ENCODE assay signal across 14 cellular contexts in genomic region chr4:140097572-140097971, GRCh38.
DNase-seq lines count a peak whose midpoint lies in the region; ATAC-seq and TF ChIP-seq lines count a peak whose summit lies in the region.
"Had no signal": no experiment of that assay in that cellular context is flagged by ENCODE, and none has a peak within 500 bp of the region (broad histone marks: within the 10 kb centered on the region; RNA-seq: fewer than 3 reads in every experiment).

No MANE protein-coding gene starts in this region.

- TF ChIP-seq CTCF in nephron (IDR thresholded peaks at IDR 0.05; ENCODE audit: unreplicated experiment in 3 of 3) = no peak

- no peak for ATAC-seq in stimulated activated naive CD8-positive, alpha-beta T cell treated with anti-CD3 and anti-CD28 coated beads, Interleukin-15, Interleukin-2, amounts not matched to agents 100 U/mL and 50 U/mL, for 24 hours
- no peak for ATAC-seq in activated naive CD8-positive, alpha-beta T cell treated with anti-CD3 and anti-CD28 coated beads, Interleukin-2, amount 50 U/mL, for 24 hours
- ATAC-seq in GM19397 (IDR thresholded peaks at IDR 0.05; ENCODE audit: unreplicated experiment) (no peak), GM19035 (IDR thresholded peaks at IDR 0.05; ENCODE audit: unreplicated experiment) (no peak)
- ATAC-seq: activated CD4-positive, CD25-positive, alpha-beta regulatory T cell treated with anti-CD3 and anti-CD28 coated beads, Interleukin-2, amount 50 U/mL, for 24 hours; pancreas had no signal

- no peaks in the 10 kb centered on the region for H3K36me3 Mint-ChIP-seq in stimulated activated naive CD8-positive, alpha-beta T cell treated with anti-CD3 and anti-CD28 coated beads, Interleukin-15, Interleukin-2, amounts not matched to agents 100 ng/mL and 50 ng/mL, for 24 hours (ENCODE audit: low read depth)
- H3K36me3 Mint-ChIP-seq in activated naive CD8-positive, alpha-beta T cell treated with anti-CD3 and anti-CD28 coated beads, Interleukin-2, amount 50 U/mL, for 24 hours (ENCODE audit: low read depth) = peaks cover 3% of the 10 kb centered on the region
- H3K36me3 Mint-ChIP-seq in nephron (ENCODE audit: low read depth) = peaks cover 2% of the 10 kb centered on the region
- H3K36me3 Mint-ChIP-seq: CD4-positive, CD25-positive, alpha-beta regulatory T cell had no signal

- no peak overlapping the region for H3K4me3 Mint-ChIP-seq in stimulated activated naive CD8-positive, alpha-beta T cell treated with anti-CD3 and anti-CD28 coated beads, Interleukin-15, Interleukin-2, amounts not matched to agents 100 ng/mL and 50 ng/mL, for 24 hours
- no peak overlapping the region for H3K4me3 Mint-ChIP-seq in activated naive CD8-positive, alpha-beta T cell treated with anti-CD3 and anti-CD28 coated beads, Interleukin-2, amount 50 U/mL, for 24 hours
- H3K4me3 Mint-ChIP-seq in nephron = no peak overlapping the region
- H3K4me3 Mint-ChIP-seq: activated T-helper 1 cell treated with anti-CD3 and anti-CD28 coated beads, Interleukin-12 subunit alpha, Interleukin-12 subunit beta, Interleukin-2, Interleukin-4 antibody, amounts not matched to agents 30 ng/mL and 10 ng/mL and 1 ng/mL, durations not matched to agents 14 hours and 24 hours and 36 hours; brain had no signal

- H3K27ac Mint-ChIP-seq in stimulated activated naive CD8-positive, alpha-beta T cell treated with anti-CD3 and anti-CD28 coated beads, Interleukin-15, Interleukin-2, amounts not matched to agents 100 ng/mL and 50 ng/mL, for 24 hours = peak overlapping the region; percentile 98
- peak overlapping the region; percentile 32 for H3K27ac Mint-ChIP-seq in activated naive CD8-positive, alpha-beta T cell treated with anti-CD3 and anti-CD28 coated beads, Interleukin-2, amount 50 U/mL, for 24 hours
- peak overlapping the region; percentile 6 to 58 (median 19) for H3K27ac Mint-ChIP-seq in nephron

- peaks cover 84% of the 10 kb centered on the region for H3K4me1 Mint-ChIP-seq in stimulated activated naive CD8-positive, alpha-beta T cell treated with anti-CD3 and anti-CD28 coated beads, Interleukin-15, Interleukin-2, amounts not matched to agents 100 ng/mL and 50 ng/mL, for 24 hours (ENCODE audit: low read depth)
- peaks cover 81% of the 10 kb centered on the region for H3K4me1 Mint-ChIP-seq in activated naive CD8-positive, alpha-beta T cell treated with anti-CD3 and anti-CD28 coated beads, Interleukin-2, amount 50 U/mL, for 24 hours
- H3K4me1 Mint-ChIP-seq in nephron = peaks cover 62% of the 10 kb centered on the region

- no peak for DNase-seq in stimulated activated naive CD8-positive, alpha-beta T cell treated with anti-CD3 and anti-CD28 coated beads, Interleukin-15, Interleukin-2, amounts not matched to agents 100 U/mL and 50 U/mL, for 24 hours
- no peak for DNase-seq in activated naive CD8-positive, alpha-beta T cell treated with anti-CD3 and anti-CD28 coated beads, Interleukin-2, amount 50 U/mL, for 24 hours
- DNase-seq in foreskin melanocyte (no peak), HK-2 (ENCODE audit: unreplicated experiment) (no peak)
- DNase-seq: CD4-positive, CD25-positive, alpha-beta regulatory T cell; NCI-H1048; pancreas had no signal

- peaks cover 2% of the 10 kb centered on the region for H3K27me3 Mint-ChIP-seq in stimulated activated naive CD8-positive, alpha-beta T cell treated with anti-CD3 and anti-CD28 coated beads, Interleukin-15, Interleukin-2, amounts not matched to agents 100 ng/mL and 50 ng/mL, for 24 hours
- peaks cover 2% of the 10 kb centered on the region for H3K27me3 Mint-ChIP-seq in activated naive CD8-positive, alpha-beta T cell treated with anti-CD3 and anti-CD28 coated beads, Interleukin-2, amount 50 U/mL, for 24 hours
- H3K27me3 Mint-ChIP-seq in nephron (ENCODE audit: low read depth) = no peaks in the 10 kb centered on the region
- H3K27me3 Mint-ChIP-seq: brain; CD4-positive, CD25-positive, alpha-beta regulatory T cell had no signal

- no peaks in the 10 kb centered on the region for H3K9me3 Mint-ChIP-seq in stimulated activated naive CD8-positive, alpha-beta T cell treated with anti-CD3 and anti-CD28 coated beads, Interleukin-15, Interleukin-2, amounts not matched to agents 100 ng/mL and 50 ng/mL, for 24 hours
- no peaks in the 10 kb centered on the region for H3K9me3 Mint-ChIP-seq in activated naive CD8-positive, alpha-beta T cell treated with anti-CD3 and anti-CD28 coated beads, Interleukin-2, amount 50 U/mL, for 24 hours
- no peaks in the 10 kb centered on the region for H3K9me3 Mint-ChIP-seq in nephron
- H3K9me3 Mint-ChIP-seq: activated T-helper 1 cell treated with anti-CD3 and anti-CD28 coated beads, Interleukin-12 subunit alpha, Interleukin-12 subunit beta, Interleukin-2, Interleukin-4 antibody, amounts not matched to agents 30 ng/mL and 10 ng/mL and 1 ng/mL, durations not matched to agents 14 hours and 24 hours and 36 hours; brain had no signal

Comparison
In these comparisons a context has a peak if more than half of its experiments do, and no peak if none do; other contexts are left out.
1. H3K27ac Mint-ChIP-seq: peak in every context shown above with its lines; median percentile 98 in stimulated activated naive CD8-positive, alpha-beta T cell treated with anti-CD3 and anti-CD28 coated beads, Interleukin-15, Interleukin-2, amounts not matched to agents 100 ng/mL and 50 ng/mL, for 24 hours; 32 in activated naive CD8-positive, alpha-beta T cell treated with anti-CD3 and anti-CD28 coated beads, Interleukin-2, amount 50 U/mL, for 24 hours; 19 in nephron.